31 cellular contexts compared by ENCODE assay signal in genomic region chr19:11416346-11417052, GRCh38. TPM values are rescaled to one million over a fixed set of nuclear protein-coding genes. Genes with fewer than 3 reads are reported as not detected.
"Had no signal": no experiment of that assay in that cellular context is flagged by ENCODE, and none has a peak within 500 bp of the region (broad histone marks: within the 10 kb centered on the region; RNA-seq: fewer than 3 reads in every experiment).

No MANE protein-coding gene starts in this region.

- H3K9me3 Mint-ChIP-seq: activated CD4-positive, alpha-beta memory T cell treated with anti-CD3 and anti-CD28 coated beads, Interleukin-2, amount 10 ng/mL, durations not matched to agents 7 days and 5 days; activated CD4-positive, alpha-beta T cell treated with anti-CD3 and anti-CD28 coated beads, Interleukin-2, amount 10 ng/mL, durations not matched to agents 7 days and 5 days; activated naive CD4-positive, alpha-beta T cell treated with anti-CD3 and anti-CD28 coated beads, Interleukin-2, amount 10 ng/mL, durations not matched to agents 7 days and 5 days; activated naive CD8-positive, alpha-beta T cell treated with anti-CD3 and anti-CD28 coated beads, Interleukin-2, amount 50 U/mL, for 24 hours; activated T-cell treated with anti-CD3 and anti-CD28 coated beads, Interleukin-2, amount 50 U/mL, for 24 hours; central memory CD8-positive, alpha-beta T cell; dendritic cell treated with granulocyte-macrophage colony-stimulating factor and Interleukin-4, amounts not matched to agents 40 ng/mL and 50 ng/mL, for 4 days; stimulated activated naive B cell treated with anti-CD40 and anti-IgM and Interleukin-4, amounts not matched to agents 10 μg/mL and 1 μg/mL and 100 μg/mL, for 72 hours had no signal

- H3K4me3 Mint-ChIP-seq: activated CD4-positive, alpha-beta memory T cell treated with anti-CD3 and anti-CD28 coated beads, Interleukin-2, amount 10 ng/mL, durations not matched to agents 7 days and 5 days; activated CD4-positive, alpha-beta T cell treated with anti-CD3 and anti-CD28 coated beads, Interleukin-2, amount 10 ng/mL, durations not matched to agents 7 days and 5 days; activated naive CD4-positive, alpha-beta T cell treated with anti-CD3 and anti-CD28 coated beads, Interleukin-2, amount 10 ng/mL, durations not matched to agents 7 days and 5 days; activated naive CD8-positive, alpha-beta T cell treated with anti-CD3 and anti-CD28 coated beads, Interleukin-2, amount 50 U/mL, for 24 hours; activated T-cell treated with anti-CD3 and anti-CD28 coated beads, Interleukin-2, amount 50 U/mL, for 24 hours; central memory CD8-positive, alpha-beta T cell; dendritic cell treated with granulocyte-macrophage colony-stimulating factor and Interleukin-4, amounts not matched to agents 40 ng/mL and 50 ng/mL, for 4 days; stimulated activated naive B cell treated with anti-CD40 and anti-IgM and Interleukin-4, amounts not matched to agents 10 μg/mL and 1 μg/mL and 100 μg/mL, for 72 hours; T-helper 17 cell had no signal

- H3K36me3 ChIP-seq: breast epithelium, gastroesophageal sphincter, neutrophil, ovary, prostate gland, thyroid gland, upper lobe of right lung had no signal

- H3K4me3 ChIP-seq: breast epithelium, gastroesophageal sphincter, hepatocyte, ovary, prostate gland, stomach, thyroid gland, upper lobe of right lung had no signal

- ATAC-seq: activated naive CD8-positive, alpha-beta T cell treated with anti-CD3 and anti-CD28 coated beads, Interleukin-2, amount 50 U/mL, for 24 hours; gastroesophageal sphincter; left ventricle myocardium superior; naive thymus-derived CD4-positive, alpha-beta T cell; stimulated activated naive B cell treated with anti-CD40 and anti-IgM and Interleukin-4, amounts not matched to agents 10 μg/mL and 1 μg/mL and 100 μg/mL, for 72 hours; T-helper 17 cell; upper lobe of right lung had no signal

- H3K9me3 ChIP-seq: breast epithelium, gastroesophageal sphincter, neutrophil, ovary, prostate gland, stomach, thyroid gland, upper lobe of right lung had no signal

- H3K27ac ChIP-seq: breast epithelium, gastroesophageal sphincter, hepatocyte, neutrophil, ovary, prostate gland, stomach, thyroid gland, upper lobe of right lung had no signal

- H3K27me3 ChIP-seq: thyroid gland had no signal

- H3K36me3 Mint-ChIP-seq: activated naive CD4-positive, alpha-beta T cell treated with anti-CD3 and anti-CD28 coated beads, Interleukin-2, amount 10 ng/mL, durations not matched to agents 7 days and 5 days; naive thymus-derived CD4-positive, alpha-beta T cell; stimulated activated naive B cell treated with anti-CD40 and anti-IgM and Interleukin-4, amounts not matched to agents 10 μg/mL and 1 μg/mL and 100 μg/mL, for 72 hours had no signal

- H3K27ac Mint-ChIP-seq: activated CD4-positive, alpha-beta memory T cell treated with anti-CD3 and anti-CD28 coated beads, Interleukin-2, amount 10 ng/mL, durations not matched to agents 7 days and 5 days; activated CD4-positive, alpha-beta T cell treated with anti-CD3 and anti-CD28 coated beads, Interleukin-2, amount 10 ng/mL, durations not matched to agents 7 days and 5 days; activated naive CD4-positive, alpha-beta T cell treated with anti-CD3 and anti-CD28 coated beads, Interleukin-2, amount 10 ng/mL, durations not matched to agents 7 days and 5 days; activated naive CD8-positive, alpha-beta T cell treated with anti-CD3 and anti-CD28 coated beads, Interleukin-2, amount 50 U/mL, for 24 hours; activated T-cell treated with anti-CD3 and anti-CD28 coated beads, Interleukin-2, amount 50 U/mL, for 24 hours; dendritic cell treated with granulocyte-macrophage colony-stimulating factor and Interleukin-4, amounts not matched to agents 40 ng/mL and 50 ng/mL, for 4 days; naive thymus-derived CD4-positive, alpha-beta T cell; stimulated activated naive B cell treated with anti-CD40 and anti-IgM and Interleukin-4, amounts not matched to agents 10 μg/mL and 1 μg/mL and 100 μg/mL, for 72 hours; T-helper 17 cell had no signal

- DNase-seq: activated CD4-positive, alpha-beta memory T cell treated with anti-CD3 and anti-CD28 coated beads, Interleukin-2, amount 10 ng/mL, durations not matched to agents 7 days and 5 days; activated CD4-positive, alpha-beta T cell treated with anti-CD3 and anti-CD28 coated beads for 1 hour; activated CD4-positive, alpha-beta T cell treated with anti-CD3 and anti-CD28 coated beads, Interleukin-2, amount 10 ng/mL, durations not matched to agents 7 days and 5 days; activated CD8-positive, alpha-beta memory T cell treated with anti-CD3 and anti-CD28 coated beads, Interleukin-2, amount 50 U/mL, for 48 hours; activated gamma-delta T cell; activated naive CD4-positive, alpha-beta T cell treated with anti-CD3 and anti-CD28 coated beads, Interleukin-2, amount 10 ng/mL, durations not matched to agents 7 days and 5 days; activated naive CD8-positive, alpha-beta T cell treated with anti-CD3 and anti-CD28 coated beads, Interleukin-2, amount 50 U/mL, for 24 hours; activated T-cell treated with anti-CD3 and anti-CD28 coated beads, Interleukin-2, amount 50 U/mL, for 24 hours; amygdala; effector CD4-positive, alpha-beta T cell; islet precursor cell; left ventricle myocardium superior; midbrain; naive thymus-derived CD4-positive, alpha-beta T cell; ovary; retina; stimulated activated CD4-positive, alpha-beta T cell treated with anti-CD3 and anti-CD28 coated beads, Interleukin-15, amount 100 ng/mL, for 24 hours; stimulated activated CD4-positive, alpha-beta T cell treated with anti-CD3 and anti-CD28 coated beads, Interleukin-2, amount 100 ng/mL, for 24 hours; stimulated activated naive B cell treated with anti-CD40 and anti-IgM and Interleukin-4, amounts not matched to agents 10 μg/mL and 1 μg/mL and 100 μg/mL, for 72 hours; stomach; T-helper 17 cell; thyroid gland; upper lobe of right lung had no signal

- H3K4me1 ChIP-seq: breast epithelium, prostate gland had no signal

RNA-seq across cellular contexts. Expression of gene RGL3, which starts 2.6 kb away (rescaled TPM):
- total RNA-seq: activated CD4-positive, alpha-beta memory T cell treated with anti-CD3 and anti-CD28 coated beads, Interleukin-2, amount 10 ng/mL, durations not matched to agents 7 days and 5 days; activated CD4-positive, alpha-beta T cell treated with anti-CD3 and anti-CD28 coated beads, Interleukin-2, amount 10 ng/mL, durations not matched to agents 7 days and 5 days; naive thymus-derived CD4-positive, alpha-beta T cell; T-helper 17 cell had no signal
- polyA plus RNA-seq: naive thymus-derived CD4-positive, alpha-beta T cell had no signal

RNA-seq across cellular contexts. Expression of gene ODAD3, which starts 18.4 kb away (rescaled TPM):
- total RNA-seq: activated CD4-positive, alpha-beta memory T cell treated with anti-CD3 and anti-CD28 coated beads, Interleukin-2, amount 10 ng/mL, durations not matched to agents 7 days and 5 days; activated CD4-positive, alpha-beta T cell treated with anti-CD3 and anti-CD28 coated beads, Interleukin-2, amount 10 ng/mL, durations not matched to agents 7 days and 5 days; lung microvascular endothelial cell; naive thymus-derived CD4-positive, alpha-beta T cell; stomach; T-helper 17 cell had no signal
- polyA plus RNA-seq: naive thymus-derived CD4-positive, alpha-beta T cell had no signal
